12 cellular contexts compared by ENCODE assay signal in genomic region chr17:27762527-27763305, GRCh38. TPM values are rescaled to one million over a fixed set of nuclear protein-coding genes. Genes with fewer than 3 reads are reported as not detected.
A peak's percentile ranks its signal among the peaks of the same experiment; 100 is the strongest.
DNase-seq lines count a peak whose midpoint lies in the region; ATAC-seq and TF ChIP-seq lines count a peak whose summit lies in the region.
"Had no signal": no experiment of that assay in that cellular context is flagged by ENCODE, and none has a peak within 500 bp of the region (broad histone marks: within the 10 kb centered on the region; RNA-seq: fewer than 3 reads in every experiment).

No MANE protein-coding gene starts in this region.

- no peaks in the 10 kb centered on the region for H3K4me1 Mint-ChIP-seq in activated CD4-positive, alpha-beta T cell treated with anti-CD3 and anti-CD28 coated beads, Interleukin-2, amount 10 ng/mL, durations not matched to agents 7 days and 5 days
- H3K4me1 Mint-ChIP-seq in neural progenitor cell, result no peaks in the 10 kb centered on the region

- CTCF ChIA-PET in activated CD4-positive, alpha-beta T cell treated with anti-CD3 and anti-CD28 coated beads, Interleukin-2, amount 10 ng/mL, durations not matched to agents 7 days and 5 days (lab: Charles Lee), result interaction anchor here (1.4 kb wide), 1 partner anchor 117 kb away, joined by 6 read pairs; no protein-coding TSS in a partner anchor
- CTCF ChIA-PET in mammary epithelial cell (lab: Charles Lee; ENCODE audit: low non-redundant PET), result no interaction called here

- POLR2A ChIA-PET in activated CD4-positive, alpha-beta T cell treated with anti-CD3 and anti-CD28 coated beads, Interleukin-2, amount 10 ng/mL, durations not matched to agents 7 days and 5 days (lab: Charles Lee), result no interaction called here

- no peaks in the 10 kb centered on the region for H3K9me3 Mint-ChIP-seq in activated CD4-positive, alpha-beta T cell treated with anti-CD3 and anti-CD28 coated beads, Interleukin-2, amount 10 ng/mL, durations not matched to agents 7 days and 5 days
- no peaks in the 10 kb centered on the region for H3K9me3 Mint-ChIP-seq in neural progenitor cell

- H3K4me3 ChIP-seq in mammary epithelial cell (replicated peaks in 1 of 3; ENCODE audit: insufficient read depth in 1 of 3, low read depth in 2 of 3, low read length in 3 of 3) (no peak overlapping the region), neural progenitor cell (no peak overlapping the region), BE2C (ENCODE audit: low read depth, low read length) (no peak overlapping the region)
- H3K4me3 ChIP-seq: vagina had no signal

- TF ChIP-seq CTCF in mammary epithelial cell (conservative IDR thresholded peaks at IDR 0.05 in 1 of 2, IDR thresholded peaks at IDR 0.05 in 1 of 2; ENCODE audit: extremely low read depth in 1 of 2, insufficient read depth in 1 of 2, low read depth in 1 of 2, low read length in 2 of 2), result no peak
- no peak for TF ChIP-seq CTCF in neural progenitor cell (IDR thresholded peaks at IDR 0.05)
- no peak for TF ChIP-seq CTCF in BE2C (IDR thresholded peaks at IDR 0.05; ENCODE audit: low read depth, low read length)

- H4K20me1 ChIP-seq in mammary epithelial cell (ENCODE audit: insufficient read depth, low read length), result no peaks in the 10 kb centered on the region
- peaks cover 3% of the 10 kb centered on the region for H4K20me1 ChIP-seq in neural progenitor cell (ENCODE audit: low read depth)

- H3K4me1 ChIP-seq in mammary epithelial cell (ENCODE audit: insufficient read depth, low read length), result no peaks in the 10 kb centered on the region
- no peaks in the 10 kb centered on the region for H3K4me1 ChIP-seq in neural progenitor cell
- H3K4me1 ChIP-seq in BE2C, result no peaks in the 10 kb centered on the region
- H3K4me1 ChIP-seq: vagina had no signal

- H3K9ac ChIP-seq in mammary epithelial cell (ENCODE audit: insufficient read depth, low read length), result no peak overlapping the region
- H3K9ac ChIP-seq in neural progenitor cell, result no peak overlapping the region

- H3K27ac ChIP-seq in mammary epithelial cell (ENCODE audit: insufficient read depth, low read depth, low read length) (no peak overlapping the region), neural progenitor cell (no peak overlapping the region)
- H3K27ac ChIP-seq: neutrophil, vagina had no signal

- no peak overlapping the region for H2AFZ ChIP-seq in mammary epithelial cell (ENCODE audit: low read depth, low read length)
- H2AFZ ChIP-seq in neural progenitor cell (replicated peaks), result no peak overlapping the region

- intact Hi-C loops in mammary epithelial cell (cut with micrococcal nuclease), result loop anchor here (5.0 kb wide), 1 partner anchor 490 kb away; no protein-coding TSS in a partner anchor

- no TSS peak for BruUV-seq in mammary epithelial cell (replicated peaks; lab: Mats Ljungman, UMichigan)

- H3K79me2 ChIP-seq in mammary epithelial cell (ENCODE audit: insufficient read depth, low read length) (no peaks in the 10 kb centered on the region), neural progenitor cell (ENCODE audit: low read depth) (no peaks in the 10 kb centered on the region)

- H3K36me3 ChIP-seq in mammary epithelial cell (ENCODE audit: insufficient read depth, low read length), result no peaks in the 10 kb centered on the region
- H3K36me3 ChIP-seq in neural progenitor cell, result no peaks in the 10 kb centered on the region
- H3K36me3 ChIP-seq in BE2C, result no peaks in the 10 kb centered on the region
- H3K36me3 ChIP-seq: neutrophil, vagina had no signal

- peak; percentile 35 for DNase-seq in activated CD4-positive, alpha-beta T cell treated with anti-CD3 and anti-CD28 coated beads, Interleukin-2, amount 10 ng/mL, durations not matched to agents 7 days and 5 days
- no peak for DNase-seq in activated CD4-positive, alpha-beta T cell treated with anti-CD3 and anti-CD28 coated beads for 1 hour
- peak; percentile 32 for DNase-seq in NAMALWA (ENCODE audit: low spot score)
- DNase-seq in mammary epithelial cell, result peak; percentile 18
- peak; percentile 65 for DNase-seq in neural progenitor cell (ENCODE audit: low spot score)
- no peak for DNase-seq in BE2C
- DNase-seq: activated T-cell treated with anti-CD3 and anti-CD28 coated beads, Interleukin-2, amount 50 U/mL, for 1 hour; NCI-H2081 treated with DMSO at 0.1 percent for 48 hours had no signal

- H3K9me3 ChIP-seq in mammary epithelial cell (replicated peaks; ENCODE audit: insufficient read depth, low read length) (no peaks in the 10 kb centered on the region), neural progenitor cell (ENCODE audit: low read depth) (no peaks in the 10 kb centered on the region), BE2C (no peaks in the 10 kb centered on the region)
- H3K9me3 ChIP-seq: neutrophil, vagina had no signal

- H3K27me3 ChIP-seq in mammary epithelial cell (ENCODE audit: insufficient read depth, low read length), result no peaks in the 10 kb centered on the region
- H3K27me3 ChIP-seq in neural progenitor cell, result no peaks in the 10 kb centered on the region
- no peaks in the 10 kb centered on the region for H3K27me3 ChIP-seq in BE2C
- H3K27me3 ChIP-seq: neutrophil, vagina had no signal

- H3K27ac Mint-ChIP-seq in activated CD4-positive, alpha-beta T cell treated with anti-CD3 and anti-CD28 coated beads, Interleukin-2, amount 10 ng/mL, durations not matched to agents 7 days and 5 days, result no peak overlapping the region
- no peak overlapping the region for H3K27ac Mint-ChIP-seq in neural progenitor cell

- ATAC-seq in HG03097 (IDR thresholded peaks at IDR 0.05; ENCODE audit: low FRiP score, unreplicated experiment), result no peak
- no peak for ATAC-seq in HG02678 (IDR thresholded peaks at IDR 0.05; ENCODE audit: unreplicated experiment)

- dilution Hi-C loops in mammary epithelial cell (cut with HindIII; ENCODE audit: low sequenced_read_pairs), result no loop called here

- H3K4me2 ChIP-seq in mammary epithelial cell (ENCODE audit: insufficient read depth, low read depth, low read length), result no peak overlapping the region
- no peak overlapping the region for H3K4me2 ChIP-seq in neural progenitor cell

- H3K27me3 Mint-ChIP-seq in activated CD4-positive, alpha-beta T cell treated with anti-CD3 and anti-CD28 coated beads, Interleukin-2, amount 10 ng/mL, durations not matched to agents 7 days and 5 days, result no peaks in the 10 kb centered on the region
- H3K27me3 Mint-ChIP-seq in neural progenitor cell (ENCODE audit: insufficient read depth, low read depth), result peaks cover 5% of the 10 kb centered on the region

- H3K4me3 Mint-ChIP-seq in activated CD4-positive, alpha-beta T cell treated with anti-CD3 and anti-CD28 coated beads, Interleukin-2, amount 10 ng/mL, durations not matched to agents 7 days and 5 days, result no peak overlapping the region
- no peak overlapping the region for H3K4me3 Mint-ChIP-seq in neural progenitor cell

- in situ Hi-C loops in mammary epithelial cell (cut with MboI; ENCODE audit: low sequenced_read_pairs in 2 of 2), result loop anchor here (5.0 to 25.0 kb wide), 4 partner anchors 100 to 350 kb away; no protein-coding TSS in a partner anchor

- no peaks in the 10 kb centered on the region for H3K36me3 Mint-ChIP-seq in activated CD4-positive, alpha-beta T cell treated with anti-CD3 and anti-CD28 coated beads, Interleukin-2, amount 10 ng/mL, durations not matched to agents 7 days and 5 days (ENCODE audit: low read depth)
- no peaks in the 10 kb centered on the region for H3K36me3 Mint-ChIP-seq in neural progenitor cell

- H3F3A ChIP-seq in neural progenitor cell (ENCODE audit: low read depth), result no peaks in the 10 kb centered on the region

- 63% methylated on average over 12 of the region's 12 CpGs for WGBS in mammary epithelial cell (ENCODE audit: low coverage, missing lambda C conversion rate)

RNA-seq across cellular contexts. Expression of gene NOS2, which starts 37.6 kb away (rescaled TPM):
- total RNA-seq in activated CD4-positive, alpha-beta T cell treated with anti-CD3 and anti-CD28 coated beads, Interleukin-2, amount 10 ng/mL, durations not matched to agents 7 days and 5 days, result not detected
- not detected for total RNA-seq in mammary epithelial cell
- polyA plus RNA-seq in mammary epithelial cell, result not detected
- polyA minus RNA-seq in mammary epithelial cell, result not detected
- total RNA-seq in neural progenitor cell (ENCODE audit: low replicate concordance), result 26.6 and 39.7 TPM in 2 replicates
- 2.0 TPM for polyA plus RNA-seq in BE2C (2012; ENCODE audit: insufficient read depth, insufficient read length, low read depth)
- total RNA-seq: vagina had no signal

Comparison
In these comparisons a context has a peak if more than half of its experiments do, and no peak if none do; other contexts are left out.
1. DNase-seq: peak in activated CD4-positive, alpha-beta T cell treated with anti-CD3 and anti-CD28 coated beads, Interleukin-2, amount 10 ng/mL, durations not matched to agents 7 days and 5 days (single experiment), NAMALWA (single experiment), mammary epithelial cell (single experiment) and neural progenitor cell (single experiment); none in activated CD4-positive, alpha-beta T cell treated with anti-CD3 and anti-CD28 coated beads for 1 hour (single experiment) and BE2C (single experiment).
2. RNA of gene NOS2, which starts 37.6 kb away (total RNA-seq): 26.6 to 39.7 TPM in neural progenitor cell; not detected in activated CD4-positive, alpha-beta T cell treated with anti-CD3 and anti-CD28 coated beads, Interleukin-2, amount 10 ng/mL, durations not matched to agents 7 days and 5 days and not detected in mammary epithelial cell; every median in the first group is over 10 times any median in the second.